Comparison of ENCODE assay signal across 33 cellular contexts in genomic region chr13:78753457-78753856, GRCh38.
"Had no signal": no experiment of that assay in that cellular context is flagged by ENCODE, and none has a peak within 500 bp of the region (broad histone marks: within the 10 kb centered on the region; RNA-seq: fewer than 3 reads in every experiment).

No MANE protein-coding gene starts in this region.

- H3K4me3 Mint-ChIP-seq: activated CD4-positive, alpha-beta T cell treated with anti-CD3 and anti-CD28 coated beads for 36 hours; activated CD4-positive, alpha-beta T cell treated with anti-CD3 and anti-CD28 coated beads, Interleukin-2, amount 10 ng/mL, durations not matched to agents 24 days and 14 days; activated CD8-positive, alpha-beta T cell treated with anti-CD3 and anti-CD28 coated beads for 36 hours; activated naive CD8-positive, alpha-beta T cell; activated T-cell treated with anti-CD3 and anti-CD28 coated beads, Interleukin-2, amount 50 U/mL, for 4 hours; activated T-helper 17 cell treated with anti-CD3 and anti-CD28 coated beads, Interleukin-2, amount 50 U/mL, for 72 hours; effector memory CD8-positive, alpha-beta T cell; T-helper 17 cell; T-helper 2 cell treated with Interferon-gamma antibody and Interleukin-4, amounts not matched to agents 5 μg/mL and 100 μg/mL, for 36 hours had no signal

- DNase-seq: activated CD4-positive, alpha-beta T cell treated with anti-CD3 and anti-CD28 coated beads for 36 hours; activated CD4-positive, alpha-beta T cell treated with anti-CD3 and anti-CD28 coated beads, Interleukin-2, amount 10 ng/mL, durations not matched to agents 24 days and 14 days; activated CD4-positive, CD25-positive, alpha-beta regulatory T cell; activated CD4-positive, CD25-positive, alpha-beta regulatory T cell treated with anti-CD3 and anti-CD28 coated beads, Interleukin-2, amount 50 U/mL, for 72 hours; activated CD8-positive, alpha-beta memory T cell treated with anti-CD3 and anti-CD28 coated beads for 24 hours; activated CD8-positive, alpha-beta T cell treated with anti-CD3 and anti-CD28 coated beads for 36 hours; activated effector memory CD4-positive, alpha-beta T cell treated with Interleukin-2 at 50 U/mL for 16 hours; activated gamma-delta T cell treated with Interleukin-2 at 50 U/mL for 16 hours; activated naive CD4-positive, alpha-beta T cell treated with anti-CD3 and anti-CD28 coated beads, Interleukin-2, amount 50 U/mL, for 16 hours; activated naive CD4-positive, alpha-beta T cell treated with Interleukin-2 at 50 U/mL for 16 hours; activated T-cell treated with anti-CD3 and anti-CD28 coated beads, Interleukin-2, amount 50 U/mL, for 4 hours; adrenal gland; amygdala; aorta; body of pancreas; caudate nucleus; cortex of kidney; dermis blood vessel endothelial cell; effector CD4-positive, alpha-beta T cell; effector memory CD8-positive, alpha-beta T cell; erythroblast; foreskin keratinocyte; gastrocnemius medialis; glutamatergic neuron; heart left ventricle; T-helper 1 cell; T-helper 17 cell; T1000; WERI-Rb-1 had no signal

- ATAC-seq: activated CD4-positive, alpha-beta T cell treated with anti-CD3 and anti-CD28 coated beads for 36 hours; activated CD8-positive, alpha-beta T cell treated with anti-CD3 and anti-CD28 coated beads for 36 hours; activated T-cell treated with anti-CD3 and anti-CD28 coated beads, Interleukin-2, amount 50 U/mL, for 4 hours; activated T-helper 17 cell treated with anti-CD3 and anti-CD28 coated beads, Interleukin-2, amount 50 U/mL, for 72 hours; body of pancreas; effector memory CD8-positive, alpha-beta T cell; foreskin keratinocyte; gastrocnemius medialis; heart left ventricle; T-helper 17 cell had no signal

- H3K4me3 ChIP-seq: adrenal gland, body of pancreas, esophagus muscularis mucosa, gastrocnemius medialis, heart left ventricle had no signal

- H3K36me3 Mint-ChIP-seq: activated naive CD8-positive, alpha-beta T cell had no signal

- H3K4me1 ChIP-seq: adrenal gland, body of pancreas, esophagus muscularis mucosa, foreskin keratinocyte, gastrocnemius medialis, heart left ventricle had no signal

- H3K9me3 ChIP-seq: adrenal gland, body of pancreas, esophagus muscularis mucosa, gastrocnemius medialis, heart left ventricle had no signal

- H3K27ac Mint-ChIP-seq: activated CD4-positive, alpha-beta T cell treated with anti-CD3 and anti-CD28 coated beads for 36 hours; activated CD4-positive, alpha-beta T cell treated with anti-CD3 and anti-CD28 coated beads, Interleukin-2, amount 10 ng/mL, durations not matched to agents 24 days and 14 days; activated CD8-positive, alpha-beta T cell treated with anti-CD3 and anti-CD28 coated beads for 36 hours; activated naive CD8-positive, alpha-beta T cell; activated T-helper 17 cell treated with anti-CD3 and anti-CD28 coated beads, Interleukin-2, amount 50 U/mL, for 72 hours; effector memory CD8-positive, alpha-beta T cell; T-helper 17 cell; T-helper 2 cell treated with Interferon-gamma antibody and Interleukin-4, amounts not matched to agents 5 μg/mL and 100 μg/mL, for 36 hours had no signal

- H3K36me3 ChIP-seq: adrenal gland, esophagus muscularis mucosa, gastrocnemius medialis, heart left ventricle, WERI-Rb-1 had no signal

- H3K4me1 Mint-ChIP-seq: activated CD4-positive, alpha-beta T cell treated with anti-CD3 and anti-CD28 coated beads for 36 hours; activated CD4-positive, alpha-beta T cell treated with anti-CD3 and anti-CD28 coated beads, Interleukin-2, amount 10 ng/mL, durations not matched to agents 24 days and 14 days; activated T-helper 17 cell treated with anti-CD3 and anti-CD28 coated beads, Interleukin-2, amount 50 U/mL, for 72 hours; T-helper 17 cell had no signal

- H3K27me3 ChIP-seq: body of pancreas, foreskin keratinocyte, gastrocnemius medialis had no signal

- H3K9me3 Mint-ChIP-seq: activated CD4-positive, alpha-beta T cell treated with anti-CD3 and anti-CD28 coated beads, Interleukin-2, amount 10 ng/mL, durations not matched to agents 24 days and 14 days; activated CD8-positive, alpha-beta T cell treated with anti-CD3 and anti-CD28 coated beads for 36 hours; activated T-cell treated with anti-CD3 and anti-CD28 coated beads, Interleukin-2, amount 50 U/mL, for 4 hours; effector memory CD8-positive, alpha-beta T cell; T-helper 2 cell treated with Interferon-gamma antibody and Interleukin-4, amounts not matched to agents 5 μg/mL and 100 μg/mL, for 36 hours had no signal

- H3K27ac ChIP-seq: adrenal gland, body of pancreas, esophagus muscularis mucosa, foreskin keratinocyte, gastrocnemius medialis, heart left ventricle, WERI-Rb-1 had no signal
